ENCODE assay signal across 23 cellular contexts in genomic region chr7:141709318-141709717, GRCh38. TPM values are rescaled to one million over a fixed set of nuclear protein-coding genes. Genes with fewer than 3 reads are reported as not detected.
"Had no signal": no experiment of that assay in that cellular context is flagged by ENCODE, and none has a peak within 500 bp of the region (broad histone marks: within the 10 kb centered on the region; RNA-seq: fewer than 3 reads in every experiment).

No MANE protein-coding gene starts in this region.

- H3K27ac ChIP-seq: RWPE1 had no signal

- H3K36me3 ChIP-seq: MG63 had no signal

- DNase-seq: IMR-90; Karpas-422; KG1; MG63; NCI-H1092 treated with DMSO at 0.1 percent for 48 hours; NCI-H1436; NCI-H1694 treated with DMSO at 0.1 percent for 48 hours; NCI-H1930; NCI-H2227 treated with DMSO at 0.1 percent for 48 hours; NCI-H524; NCI-H526 treated with DMSO at 0.1 percent for 48 hours; NK-92 treated with Interleukin-12 subunit alpha and Interleukin-12 subunit beta, amount 100 ng/mL, for 24 hours; PC-3; SHP77; SK-N-SH; SW 1271; T-cell had no signal

- H3K9me3 ChIP-seq: MG63, SK-N-SH had no signal

- ATAC-seq: HepG2, Panc1, PC-3, T-cell had no signal

- H3K27me3 ChIP-seq: MG63 had no signal

- H3K4me3 ChIP-seq: MG63 had no signal

RNA-seq across cellular contexts. Expression of gene WEE2, which starts 1.2 kb away (rescaled TPM):
- total RNA-seq: HepG2, IMR-90, OCI-LY7, PC-3, SK-MEL-5, T-cell had no signal

RNA-seq across cellular contexts. Expression of gene TAS2R3, which starts 54.6 kb away (rescaled TPM):
- total RNA-seq: HT1080 had no signal
